In genomic region chr7:4436936-4437335, GRCh38 we compare ENCODE assay signal across 20 cellular contexts.
A peak's percentile ranks its signal among the peaks of the same experiment; 100 is the strongest.
DNase-seq lines count a peak whose midpoint lies in the region; ATAC-seq, FAIRE-seq and TF ChIP-seq lines count a peak whose summit lies in the region.
"Had no signal": no experiment of that assay in that cellular context is flagged by ENCODE, and none has a peak within 500 bp of the region (broad histone marks: within the 10 kb centered on the region; RNA-seq: fewer than 3 reads in every experiment).

No MANE protein-coding gene starts in this region.

- FAIRE-seq in pancreas (lab: Jason Lieb, UNC) = no peak
- peak; percentile 32 for FAIRE-seq in urothelium cell line (lab: Jason Lieb, UNC)
- FAIRE-seq: A204.1, HTR-8/SVneo had no signal

- peaks cover 0 to 17% (median 0%) of the 10 kb centered on the region in 4 donors for H3K27me3 ChIP-seq in esophagus muscularis mucosa
- no peaks in the 10 kb centered on the region for H3K27me3 ChIP-seq in pancreas
- no peaks in the 10 kb centered on the region for H3K27me3 ChIP-seq in breast epithelium
- H3K27me3 ChIP-seq in neural progenitor cell = no peaks in the 10 kb centered on the region

- CTCF ChIA-PET in GM10248 (lab: Yijun Ruan, JAX) = interaction anchor here (1.1 kb wide), 1 partner anchor 10 kb away, joined by 3 read pairs; no protein-coding TSS in a partner anchor

- TF ChIP-seq CTCF in VCaP (conservative IDR thresholded peaks at IDR 0.05) = no peak
- TF ChIP-seq CTCF in esophagus muscularis mucosa (IDR thresholded peaks at IDR 0.05) = no peak
- TF ChIP-seq CTCF in pancreas (IDR thresholded peaks at IDR 0.05) = no peak
- TF ChIP-seq CTCF in breast epithelium (IDR thresholded peaks at IDR 0.05) = no peak
- TF ChIP-seq CTCF in neural progenitor cell (IDR thresholded peaks at IDR 0.05) = no peak
- TF ChIP-seq CTCF in GM10248 (IDR thresholded peaks at IDR 0.05; ENCODE audit: control extremely low read depth, extremely low read depth, low read depth, missing control alignments) = no peak

- TF ChIP-seq POLR2A in esophagus muscularis mucosa (IDR thresholded peaks at IDR 0.05; ENCODE audit: low read depth) = no peak
- TF ChIP-seq POLR2A in breast epithelium (IDR thresholded peaks at IDR 0.05) = no peak

- WGBS in esophagus muscularis mucosa = 75% methylated on average over 3 of the region's 3 CpGs
- 27 to 30% methylated on average over 3 of the region's 3 CpGs for WGBS in pancreas, 2 donors

- peak in 3 of 4 donors; percentile 32 to 45 (median 32) for ATAC-seq in pancreas
- ATAC-seq: HCT116 had no signal

- POLR2A ChIA-PET in GM10248 (lab: Yijun Ruan, JAX) = no interaction called here

- no peaks in the 10 kb centered on the region for H4K20me1 ChIP-seq in neural progenitor cell (ENCODE audit: low read depth)

- DNase-seq in esophagus muscularis mucosa (ENCODE audit: extremely low spot score) (peak; percentile 79), pancreas (no peak), urothelium cell line (ENCODE audit: low spot score) (no peak), breast epithelium (ENCODE audit: low spot score in 2 of 2) (no peak), neural progenitor cell (ENCODE audit: low spot score) (no peak), GM10248 (ENCODE audit: extremely low spot score) (no peak)
- DNase-seq: AML-193; CD4-positive, alpha-beta T cell; DMS153; DMS79; GDM1; GOT3; H7; HFFc6 had no signal

- no peak overlapping the region for H3K27ac Mint-ChIP-seq in neural progenitor cell
- H3K27ac Mint-ChIP-seq: CD4-positive, alpha-beta T cell; HFFc6; IgD-negative memory B cell had no signal

- H3K27me3 Mint-ChIP-seq in neural progenitor cell (ENCODE audit: insufficient read depth, low read depth) = peaks cover 4% of the 10 kb centered on the region

- no peaks in the 10 kb centered on the region for H3K79me2 ChIP-seq in neural progenitor cell (ENCODE audit: low read depth)

- H3K27ac ChIP-seq in VCaP = peak overlapping the region; percentile 50
- no peak overlapping the region for H3K27ac ChIP-seq in esophagus muscularis mucosa (replicated peaks in 1 of 4)
- no peak overlapping the region for H3K27ac ChIP-seq in pancreas
- H3K27ac ChIP-seq in breast epithelium = no peak overlapping the region
- no peak overlapping the region for H3K27ac ChIP-seq in neural progenitor cell
- H3K27ac ChIP-seq: C4-2B had no signal

- no peak overlapping the region for H3K4me3 Mint-ChIP-seq in neural progenitor cell
- H3K4me3 Mint-ChIP-seq: CD4-positive, alpha-beta T cell; HFFc6 had no signal

- H3K4me2 ChIP-seq in neural progenitor cell = no peak overlapping the region

- H2AFZ ChIP-seq in neural progenitor cell (replicated peaks) = no peak overlapping the region

- H3K4me1 Mint-ChIP-seq in neural progenitor cell = peaks cover 6% of the 10 kb centered on the region
- H3K4me1 Mint-ChIP-seq: IgD-negative memory B cell had no signal

- peaks cover 0 to 4% (median 0%) of the 10 kb centered on the region in 4 donors for H3K4me1 ChIP-seq in esophagus muscularis mucosa
- peaks cover 0 to 3% (median 0%) of the 10 kb centered on the region in 3 donors for H3K4me1 ChIP-seq in pancreas
- no peaks in the 10 kb centered on the region for H3K4me1 ChIP-seq in breast epithelium
- no peaks in the 10 kb centered on the region for H3K4me1 ChIP-seq in neural progenitor cell

- no peaks in the 10 kb centered on the region for H3F3A ChIP-seq in neural progenitor cell (ENCODE audit: low read depth)

- H3K36me3 ChIP-seq in esophagus muscularis mucosa (no peaks in the 10 kb centered on the region), pancreas (no peaks in the 10 kb centered on the region), breast epithelium (no peaks in the 10 kb centered on the region), neural progenitor cell (no peaks in the 10 kb centered on the region)

- no peak for TF ChIP-seq EP300 in esophagus muscularis mucosa (IDR thresholded peaks at IDR 0.05)

- H3K36me3 Mint-ChIP-seq in neural progenitor cell = no peaks in the 10 kb centered on the region
- H3K36me3 Mint-ChIP-seq: IgD-negative memory B cell had no signal

- H3K9me3 ChIP-seq in esophagus muscularis mucosa (no peaks in the 10 kb centered on the region), pancreas (no peaks in the 10 kb centered on the region), breast epithelium (no peaks in the 10 kb centered on the region), neural progenitor cell (ENCODE audit: low read depth) (no peaks in the 10 kb centered on the region)

- intact Hi-C loops in esophagus muscularis mucosa (cut with DNase I) = no loop called here
- intact Hi-C loops in pancreas (cut with DNase I) = no loop called here
- intact Hi-C loops in breast epithelium (cut with DNase I; ENCODE audit: low total_unique reads) = no loop called here

- no peak overlapping the region for H3K9ac ChIP-seq in neural progenitor cell

- peaks cover 4% of the 10 kb centered on the region for H3K9me3 Mint-ChIP-seq in neural progenitor cell
- H3K9me3 Mint-ChIP-seq: CD4-positive, alpha-beta T cell had no signal

- H3K4me3 ChIP-seq in esophagus muscularis mucosa = no peak overlapping the region
- no peak overlapping the region for H3K4me3 ChIP-seq in pancreas
- H3K4me3 ChIP-seq in breast epithelium = no peak overlapping the region
- no peak overlapping the region for H3K4me3 ChIP-seq in neural progenitor cell
